In the genomic region with DNA sequence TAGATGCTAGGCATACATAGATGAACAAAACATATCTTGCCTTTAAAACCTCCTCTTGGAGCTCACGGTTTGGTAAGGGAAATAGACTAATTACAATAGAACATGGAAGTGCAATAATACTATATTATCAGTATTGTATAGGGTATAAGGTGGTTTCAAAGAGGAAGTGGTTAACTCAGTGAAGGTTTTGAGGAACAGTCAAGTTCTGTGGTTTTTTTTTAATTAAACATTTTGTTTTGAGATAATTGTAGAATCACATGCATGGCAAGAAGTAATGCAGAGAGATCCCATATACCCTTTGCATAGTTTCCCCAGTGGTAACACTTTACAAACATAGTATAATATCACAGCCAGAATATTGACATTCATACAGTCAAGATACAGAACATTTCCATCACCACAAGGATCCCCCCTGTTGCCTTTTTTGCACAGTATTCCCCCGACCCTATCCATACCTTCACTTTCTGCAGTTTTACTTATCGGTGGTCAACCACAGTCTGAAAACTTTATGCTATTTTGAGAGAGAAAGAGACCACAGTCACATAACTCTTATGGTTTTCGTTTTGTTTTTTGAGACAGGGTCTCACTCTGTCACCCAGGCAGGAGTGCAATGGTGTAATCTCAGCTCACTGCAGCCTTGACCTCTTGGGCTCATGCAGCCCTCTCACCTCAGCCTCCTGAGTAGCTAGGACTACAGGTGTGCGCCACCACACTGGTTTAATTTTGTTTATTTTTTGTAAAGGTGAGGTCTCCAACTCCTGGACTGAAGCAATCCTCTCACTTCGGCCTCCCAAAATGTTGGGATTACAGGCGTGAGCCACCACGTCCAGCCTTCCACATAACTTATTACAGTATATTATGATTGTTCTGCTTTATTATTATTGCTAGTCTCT, we compare ENCODE assay signal across 1 cellular context.
TF ChIP-seq lines count a peak whose summit lies in the region.

No MANE protein-coding gene starts in this region.

TF ChIP-seq in GM12878, 131 proteins besides CTCF, POLR2A, EP300 and RAD21 (continued from another document):
- TF ChIP-seq ZNF274 (IDR thresholded peaks at IDR 0.05; ENCODE audit: insufficient read depth, insufficient read length) (no peak), BHLHE40 (IDR thresholded peaks at IDR 0.05; ENCODE audit: borderline replicate concordance in 1 of 2, low read depth in 2 of 2, low read length in 1 of 2) (peak; percentile 10 to 32; a peak in 1 of 4 replicates), HDAC2 (IDR thresholded peaks at IDR 0.05) (no peak), HCFC1 (IDR thresholded peaks at IDR 0.05; ENCODE audit: low read length) (no peak), CBFB (IDR thresholded peaks at IDR 0.05; ENCODE audit: low read depth) (peak; percentile 79), WRNIP1 (IDR thresholded peaks at IDR 0.05; ENCODE audit: borderline replicate concordance, low read depth, low read length) (no peak), IKZF2 (IDR thresholded peaks at IDR 0.05) (peak; percentile 55 to 71; a peak in 3 of 4 replicates), RAD51 (IDR thresholded peaks at IDR 0.05) (no peak; the same call in 1 of the 2 replicates), HDAC6 (IDR thresholded peaks at IDR 0.05; ENCODE audit: unreplicated experiment) (no peak), KAT2A (conservative IDR thresholded peaks at IDR 0.05; ENCODE audit: control insufficient read depth, low read depth, low read length) (no peak), NFYA (IDR thresholded peaks at IDR 0.05; ENCODE audit: borderline replicate concordance, low read depth, low read length) (no peak), FOS (IDR thresholded peaks at IDR 0.05; ENCODE audit: borderline replicate concordance, extremely low read depth, insufficient read length) (no peak), NR2C1 (IDR thresholded peaks at IDR 0.05) (no peak), YY1 (IDR thresholded peaks at IDR 0.05; ENCODE audit: low read depth, low read length) (no peak), ASH2L (IDR thresholded peaks at IDR 0.05; ENCODE audit: borderline replicate concordance, low read depth) (no peak), POLR2AphosphoS5 (IDR thresholded peaks at IDR 0.05; ENCODE audit: low read length) (no peak), BMI1 (IDR thresholded peaks at IDR 0.05; ENCODE audit: borderline replicate concordance) (no peak), SMC3 (IDR thresholded peaks at IDR 0.05; ENCODE audit: borderline replicate concordance, low read length) (no peak), NFXL1 (IDR thresholded peaks at IDR 0.05; ENCODE audit: borderline replicate concordance) (no peak), RELA (IDR thresholded peaks at IDR 0.05; ENCODE audit: borderline replicate concordance, partially characterized antibody) (no peak), FOXM1 (IDR thresholded peaks at IDR 0.05; ENCODE audit: low read depth, low read length) (peak; percentile 48; the same call in 1 of the 2 replicates), FOXK2 (IDR thresholded peaks at IDR 0.05) (no peak), MXI1 (IDR thresholded peaks at IDR 0.05; ENCODE audit: low read depth, low read length) (no peak), NFIC (IDR thresholded peaks at IDR 0.05; ENCODE audit: low read depth, low read length) (peak; percentile 69; the same call in 1 of the 2 replicates), MEF2A (IDR thresholded peaks at IDR 0.05; ENCODE audit: insufficient read depth, low read depth, low read length) (peak; percentile 87), SMAD1 (IDR thresholded peaks at IDR 0.05; ENCODE audit: low read depth, partially characterized antibody) (no peak)
- TF ChIP-seq, protein P1, sequence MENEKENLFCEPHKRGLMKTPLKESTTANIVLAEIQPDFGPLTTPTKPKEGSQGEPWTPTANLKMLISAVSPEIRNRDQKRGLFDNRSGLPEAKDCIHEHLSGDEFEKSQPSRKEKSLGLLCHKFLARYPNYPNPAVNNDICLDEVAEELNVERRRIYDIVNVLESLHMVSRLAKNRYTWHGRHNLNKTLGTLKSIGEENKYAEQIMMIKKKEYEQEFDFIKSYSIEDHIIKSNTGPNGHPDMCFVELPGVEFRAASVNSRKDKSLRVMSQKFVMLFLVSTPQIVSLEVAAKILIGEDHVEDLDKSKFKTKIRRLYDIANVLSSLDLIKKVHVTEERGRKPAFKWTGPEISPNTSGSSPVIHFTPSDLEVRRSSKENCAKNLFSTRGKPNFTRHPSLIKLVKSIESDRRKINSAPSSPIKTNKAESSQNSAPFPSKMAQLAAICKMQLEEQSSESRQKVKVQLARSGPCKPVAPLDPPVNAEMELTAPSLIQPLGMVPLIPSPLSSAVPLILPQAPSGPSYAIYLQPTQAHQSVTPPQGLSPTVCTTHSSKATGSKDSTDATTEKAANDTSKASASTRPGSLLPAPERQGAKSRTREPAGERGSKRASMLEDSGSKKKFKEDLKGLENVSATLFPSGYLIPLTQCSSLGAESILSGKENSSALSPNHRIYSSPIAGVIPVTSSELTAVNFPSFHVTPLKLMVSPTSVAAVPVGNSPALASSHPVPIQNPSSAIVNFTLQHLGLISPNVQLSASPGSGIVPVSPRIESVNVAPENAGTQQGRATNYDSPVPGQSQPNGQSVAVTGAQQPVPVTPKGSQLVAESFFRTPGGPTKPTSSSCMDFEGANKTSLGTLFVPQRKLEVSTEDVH (IDR thresholded peaks at IDR 0.05; ENCODE audit: low read depth, partially characterized antibody), result no peak
- TF ChIP-seq, protein P2, sequence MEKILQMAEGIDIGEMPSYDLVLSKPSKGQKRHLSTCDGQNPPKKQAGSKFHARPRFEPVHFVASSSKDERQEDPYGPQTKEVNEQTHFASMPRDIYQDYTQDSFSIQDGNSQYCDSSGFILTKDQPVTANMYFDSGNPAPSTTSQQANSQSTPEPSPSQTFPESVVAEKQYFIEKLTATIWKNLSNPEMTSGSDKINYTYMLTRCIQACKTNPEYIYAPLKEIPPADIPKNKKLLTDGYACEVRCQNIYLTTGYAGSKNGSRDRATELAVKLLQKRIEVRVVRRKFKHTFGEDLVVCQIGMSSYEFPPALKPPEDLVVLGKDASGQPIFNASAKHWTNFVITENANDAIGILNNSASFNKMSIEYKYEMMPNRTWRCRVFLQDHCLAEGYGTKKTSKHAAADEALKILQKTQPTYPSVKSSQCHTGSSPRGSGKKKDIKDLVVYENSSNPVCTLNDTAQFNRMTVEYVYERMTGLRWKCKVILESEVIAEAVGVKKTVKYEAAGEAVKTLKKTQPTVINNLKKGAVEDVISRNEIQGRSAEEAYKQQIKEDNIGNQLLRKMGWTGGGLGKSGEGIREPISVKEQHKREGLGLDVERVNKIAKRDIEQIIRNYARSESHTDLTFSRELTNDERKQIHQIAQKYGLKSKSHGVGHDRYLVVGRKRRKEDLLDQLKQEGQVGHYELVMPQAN (conservative IDR thresholded peaks at IDR 0.05), result no peak
- TF ChIP-seq, protein P3, sequence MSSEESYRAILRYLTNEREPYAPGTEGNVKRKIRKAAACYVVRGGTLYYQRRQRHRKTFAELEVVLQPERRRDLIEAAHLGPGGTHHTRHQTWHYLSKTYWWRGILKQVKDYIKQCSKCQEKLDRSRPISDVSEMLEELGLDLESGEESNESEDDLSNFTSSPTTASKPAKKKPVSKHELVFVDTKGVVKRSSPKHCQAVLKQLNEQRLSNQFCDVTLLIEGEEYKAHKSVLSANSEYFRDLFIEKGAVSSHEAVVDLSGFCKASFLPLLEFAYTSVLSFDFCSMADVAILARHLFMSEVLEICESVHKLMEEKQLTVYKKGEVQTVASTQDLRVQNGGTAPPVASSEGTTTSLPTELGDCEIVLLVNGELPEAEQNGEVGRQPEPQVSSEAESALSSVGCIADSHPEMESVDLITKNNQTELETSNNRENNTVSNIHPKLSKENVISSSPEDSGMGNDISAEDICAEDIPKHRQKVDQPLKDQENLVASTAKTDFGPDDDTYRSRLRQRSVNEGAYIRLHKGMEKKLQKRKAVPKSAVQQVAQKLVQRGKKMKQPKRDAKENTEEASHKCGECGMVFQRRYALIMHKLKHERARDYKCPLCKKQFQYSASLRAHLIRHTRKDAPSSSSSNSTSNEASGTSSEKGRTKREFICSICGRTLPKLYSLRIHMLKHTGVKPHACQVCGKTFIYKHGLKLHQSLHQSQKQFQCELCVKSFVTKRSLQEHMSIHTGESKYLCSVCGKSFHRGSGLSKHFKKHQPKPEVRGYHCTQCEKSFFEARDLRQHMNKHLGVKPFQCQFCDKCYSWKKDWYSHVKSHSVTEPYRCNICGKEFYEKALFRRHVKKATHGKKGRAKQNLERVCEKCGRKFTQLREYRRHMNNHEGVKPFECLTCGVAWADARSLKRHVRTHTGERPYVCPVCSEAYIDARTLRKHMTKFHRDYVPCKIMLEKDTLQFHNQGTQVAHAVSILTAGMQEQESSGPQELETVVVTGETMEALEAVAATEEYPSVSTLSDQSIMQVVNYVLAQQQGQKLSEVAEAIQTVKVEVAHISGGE (CRISPR knock-in tag; IDR thresholded peaks at IDR 0.05), result no peak
